Comparison of ENCODE assay signal across 8 cellular contexts in genomic region chr3:107117922-107118576, GRCh38.
DNase-seq lines count a peak whose midpoint lies in the region; ATAC-seq, FAIRE-seq and TF ChIP-seq lines count a peak whose summit lies in the region.

No MANE protein-coding gene starts in this region.

- intact Hi-C loops in heart left ventricle (cut with DNase I) (no loop called here), sciatic nerve (cut with DNase I) (no loop called here)

- WGBS in heart left ventricle, 4 donors = 34 to 47% (median 41%) methylated on average over 10 of the region's 10 CpGs

- no peaks in the 10 kb centered on the region for H3K9me3 ChIP-seq in heart left ventricle

- H3K27ac ChIP-seq in VCaP (no peak overlapping the region), heart left ventricle (peak overlapping the region in 3 of 12 donors; percentile 5 to 50 (median 21))

- no peak for FAIRE-seq in GM12891 (lab: Jason Lieb, UNC)

- TF ChIP-seq POLR2A in GM12891 (IDR thresholded peaks at IDR 0.05; ENCODE audit: low read depth, low read length) (no peak), heart left ventricle (IDR thresholded peaks at IDR 0.05) (no peak)

- TF ChIP-seq CTCF in VCaP (conservative IDR thresholded peaks at IDR 0.05) (peak; percentile 77), heart left ventricle (IDR thresholded peaks at IDR 0.05) (peak in 11 of 12 donors; percentile 21 to 58 (median 40))

- H3K36me3 ChIP-seq in heart left ventricle = no peaks in the 10 kb centered on the region

- H3K27me3 ChIP-seq in heart left ventricle = no peaks in the 10 kb centered on the region

- DNase-seq in A172 (ENCODE audit: low spot score) = peak; percentile 77
- peak; percentile 8 for DNase-seq in GM12891 (ENCODE audit: insufficient read length, low spot score)
- peak; percentile 26 for DNase-seq in MV-4-11 (lab: John Stamatoyannopoulos, UW)
- peak in 4 of 5 donors; percentile 31 to 44 (median 38) for DNase-seq in heart left ventricle
- peak; percentile 66 for DNase-seq in sciatic nerve (ENCODE audit: low spot score)
- DNase-seq in stimulated activated CD4-positive, alpha-beta T cell treated with anti-CD3 and anti-CD28 coated beads, Interleukin-12 subunit alpha, Interleukin-12 subunit beta, amount 100 ng/mL, for 4 hours = no peak

- ATAC-seq in heart left ventricle (peak in 2 of 4 donors; percentile 70 to 82), sciatic nerve (peak; percentile 90), HG03378 (IDR thresholded peaks at IDR 0.05; ENCODE audit: unreplicated experiment) (no peak)

- peaks cover 0 to 26% (median 11%) of the 10 kb centered on the region in 12 donors for H3K4me1 ChIP-seq in heart left ventricle

- H3K4me3 ChIP-seq in heart left ventricle = no peak overlapping the region

TF ChIP-seq in GM12891, 5 proteins besides CTCF, POLR2A, EP300 and RAD21:
- TF ChIP-seq PAX5 (IDR thresholded peaks at IDR 0.05; ENCODE audit: insufficient read depth, low read length, severe bottlenecking) (no peak), SPI1 (IDR thresholded peaks at IDR 0.05; ENCODE audit: low read depth, low read length) (no peak), POLR2AphosphoS5 (IDR thresholded peaks at IDR 0.05; ENCODE audit: low read depth, low read length) (no peak), POU2F2 (IDR thresholded peaks at IDR 0.05; ENCODE audit: low read depth, low read length) (no peak)
